Comparison of ENCODE assay signal across 12 cellular contexts in genomic region chr6:168031411-168032382, GRCh38. TPM values are rescaled to one million over a fixed set of nuclear protein-coding genes. Genes with fewer than 3 reads are reported as not detected.
A peak's percentile ranks its signal among the peaks of the same experiment; 100 is the strongest.
DNase-seq lines count a peak whose midpoint lies in the region; ATAC-seq lines count a peak whose summit lies in the region.
"Had no signal": no experiment of that assay in that cellular context is flagged by ENCODE, and none has a peak within 500 bp of the region (broad histone marks: within the 10 kb centered on the region; RNA-seq: fewer than 3 reads in every experiment).

No MANE protein-coding gene starts in this region.

- peak overlapping the region; percentile 29 for H3K9ac ChIP-seq in adipocyte (ENCODE audit: low read length)

- H3K9me3 ChIP-seq in adipocyte (ENCODE audit: control insufficient read depth, low read length) (no peaks in the 10 kb centered on the region), right cardiac atrium (ENCODE audit: control insufficient read depth, low read length) (no peaks in the 10 kb centered on the region)

- no peaks in the 10 kb centered on the region for H3K27me3 ChIP-seq in adipocyte (replicated peaks; ENCODE audit: control insufficient read depth, insufficient read depth, low read length)
- no peaks in the 10 kb centered on the region for H3K27me3 ChIP-seq in right cardiac atrium (ENCODE audit: control insufficient read depth, insufficient read depth)

- H3K4me3 ChIP-seq in adipocyte (ENCODE audit: low read length) = no peak overlapping the region
- H3K4me3 ChIP-seq in right cardiac atrium (ENCODE audit: low read length) = no peak overlapping the region

- intact Hi-C loops in right cardiac atrium (cut with DNase I) = loop anchor here in 1 of 4 donors (10.0 kb wide), 1 partner anchor 97 kb away; no protein-coding TSS in a partner anchor

- peak; percentile 3 for DNase-seq in HCEC 1CT
- DNase-seq in adipocyte (ENCODE audit: low read depth) = peak; percentile 60
- DNase-seq in right cardiac atrium = peak in 1 of 3 donors; percentile 60
- peak; percentile 70 for DNase-seq in stromal cell of bone marrow (ENCODE audit: low read depth)
- DNase-seq in NCI-H345 (lab: John Stamatoyannopoulos, UW) = no peak
- DNase-seq: activated gamma-delta T cell treated with Interleukin-2 at 50 U/mL for 16 hours; effector CD4-positive, alpha-beta T cell; left cardiac atrium; NCI-H526 had no signal

- H3K27ac ChIP-seq in right cardiac atrium (ENCODE audit: low read length) = peak overlapping the region; percentile 70

- no peaks in the 10 kb centered on the region for H3K36me3 ChIP-seq in adipocyte (ENCODE audit: control insufficient read depth, insufficient read depth, low read length, severe bottlenecking)

- 51% methylated on average over 20 of the region's 20 CpGs for WGBS in right cardiac atrium

- ATAC-seq in right cardiac atrium (no peak), GM19035 (IDR thresholded peaks at IDR 0.05; ENCODE audit: unreplicated experiment) (no peak), HG02610 (IDR thresholded peaks at IDR 0.05; ENCODE audit: unreplicated experiment) (no peak), GM19452 (IDR thresholded peaks at IDR 0.05; ENCODE audit: unreplicated experiment) (no peak)

- H3K4me1 ChIP-seq in adipocyte (ENCODE audit: control insufficient read depth, insufficient read depth, low read length) (peaks cover 10% of the 10 kb centered on the region), right cardiac atrium (ENCODE audit: control insufficient read depth, insufficient read depth, low read length) (peaks cover 4% of the 10 kb centered on the region)

RNA-seq across cellular contexts. Expression of gene KIF25, which starts 34.2 kb away (rescaled TPM):
- total RNA-seq in right cardiac atrium = under 1 TPM in 1 of 4 donors, not detected in 3; 0.29 TPM
- polyA plus RNA-seq in right cardiac atrium = 0.25 TPM

RNA-seq across cellular contexts. Expression of gene FRMD1, which starts 47.3 kb away (rescaled TPM):
- total RNA-seq in right cardiac atrium = under 1 TPM in 1 of 4 donors, not detected in 3; 0.31 TPM
- polyA plus RNA-seq in right cardiac atrium = 0.07 TPM
